ENCODE assay signal across 1 cellular context in the genomic region with DNA sequence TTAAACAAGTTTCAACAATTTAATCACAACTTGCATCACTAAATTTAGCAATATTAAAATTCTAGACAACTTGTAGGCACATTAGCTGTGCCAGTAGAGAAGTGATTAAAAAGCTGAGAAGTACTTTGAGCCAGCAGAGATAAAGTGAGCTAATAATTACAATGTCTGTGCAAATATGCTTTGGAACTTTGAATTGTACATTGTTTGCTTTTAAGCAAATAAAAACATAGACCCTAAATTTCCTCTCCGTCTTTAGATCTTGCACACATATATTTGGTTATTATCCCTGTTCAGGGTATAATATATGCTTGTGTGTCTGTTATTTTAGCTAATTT.
TF ChIP-seq lines count a peak whose summit lies in the region.

No MANE protein-coding gene starts in this region.

TF ChIP-seq in HepG2, 621 proteins besides CTCF, POLR2A, EP300 and RAD21 (continued from another document and continues in another):
- TF ChIP-seq, protein P1, sequence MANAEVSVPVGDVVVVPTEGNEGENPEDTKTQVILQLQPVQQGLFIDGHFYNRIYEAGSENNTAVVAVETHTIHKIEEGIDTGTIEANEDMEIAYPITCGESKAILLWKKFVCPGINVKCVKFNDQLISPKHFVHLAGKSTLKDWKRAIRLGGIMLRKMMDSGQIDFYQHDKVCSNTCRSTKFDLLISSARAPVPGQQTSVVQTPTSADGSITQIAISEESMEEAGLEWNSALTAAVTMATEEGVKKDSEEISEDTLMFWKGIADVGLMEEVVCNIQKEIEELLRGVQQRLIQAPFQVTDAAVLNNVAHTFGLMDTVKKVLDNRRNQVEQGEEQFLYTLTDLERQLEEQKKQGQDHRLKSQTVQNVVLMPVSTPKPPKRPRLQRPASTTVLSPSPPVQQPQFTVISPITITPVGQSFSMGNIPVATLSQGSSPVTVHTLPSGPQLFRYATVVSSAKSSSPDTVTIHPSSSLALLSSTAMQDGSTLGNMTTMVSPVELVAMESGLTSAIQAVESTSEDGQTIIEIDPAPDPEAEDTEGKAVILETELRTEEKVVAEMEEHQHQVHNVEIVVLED (CRISPR knock-in tag; IDR thresholded peaks at IDR 0.05; ENCODE audit: borderline replicate concordance) = no peak
- TF ChIP-seq FOXA1 (IDR thresholded peaks at IDR 0.05) = peak; percentile 81
- TF ChIP-seq FOXA1 (CRISPR knock-in tag; IDR thresholded peaks at IDR 0.05) = peak; percentile 87
- no peak for TF ChIP-seq ZNF383 (CRISPR knock-in tag; IDR thresholded peaks at IDR 0.05; ENCODE audit: borderline replicate concordance)
- TF ChIP-seq ZNF839 (CRISPR knock-in tag; IDR thresholded peaks at IDR 0.05; ENCODE audit: borderline replicate concordance) = no peak
- no peak for TF ChIP-seq ZNF235 (CRISPR knock-in tag; IDR thresholded peaks at IDR 0.05; ENCODE audit: borderline replicate concordance)
- no peak for TF ChIP-seq KDM5B (CRISPR knock-in tag; IDR thresholded peaks at IDR 0.05; ENCODE audit: borderline replicate concordance)
- no peak for TF ChIP-seq ZNF232 (CRISPR knock-in tag; IDR thresholded peaks at IDR 0.05; ENCODE audit: borderline replicate concordance)
- TF ChIP-seq ZNF12 (CRISPR knock-in tag; IDR thresholded peaks at IDR 0.05) = no peak
- no peak for TF ChIP-seq NR2C2 (CRISPR knock-in tag; IDR thresholded peaks at IDR 0.05; ENCODE audit: borderline replicate concordance)
- no peak for TF ChIP-seq ZNF382 (CRISPR knock-in tag; IDR thresholded peaks at IDR 0.05; ENCODE audit: borderline replicate concordance)
- no peak for TF ChIP-seq NR3C1 (CRISPR knock-in tag; IDR thresholded peaks at IDR 0.05)
- TF ChIP-seq, protein P2, sequence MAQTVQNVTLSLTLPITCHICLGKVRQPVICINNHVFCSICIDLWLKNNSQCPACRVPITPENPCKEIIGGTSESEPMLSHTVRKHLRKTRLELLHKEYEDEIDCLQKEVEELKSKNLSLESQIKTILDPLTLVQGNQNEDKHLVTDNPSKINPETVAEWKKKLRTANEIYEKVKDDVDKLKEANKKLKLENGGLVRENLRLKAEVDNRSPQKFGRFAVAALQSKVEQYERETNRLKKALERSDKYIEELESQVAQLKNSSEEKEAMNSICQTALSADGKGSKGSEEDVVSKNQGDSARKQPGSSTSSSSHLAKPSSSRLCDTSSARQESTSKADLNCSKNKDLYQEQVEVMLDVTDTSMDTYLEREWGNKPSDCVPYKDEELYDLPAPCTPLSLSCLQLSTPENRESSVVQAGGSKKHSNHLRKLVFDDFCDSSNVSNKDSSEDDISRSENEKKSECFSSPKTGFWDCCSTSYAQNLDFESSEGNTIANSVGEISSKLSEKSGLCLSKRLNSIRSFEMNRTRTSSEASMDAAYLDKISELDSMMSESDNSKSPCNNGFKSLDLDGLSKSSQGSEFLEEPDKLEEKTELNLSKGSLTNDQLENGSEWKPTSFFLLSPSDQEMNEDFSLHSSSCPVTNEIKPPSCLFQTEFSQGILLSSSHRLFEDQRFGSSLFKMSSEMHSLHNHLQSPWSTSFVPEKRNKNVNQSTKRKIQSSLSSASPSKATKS (CRISPR knock-in tag; IDR thresholded peaks at IDR 0.05) = no peak
- TF ChIP-seq, protein P3, sequence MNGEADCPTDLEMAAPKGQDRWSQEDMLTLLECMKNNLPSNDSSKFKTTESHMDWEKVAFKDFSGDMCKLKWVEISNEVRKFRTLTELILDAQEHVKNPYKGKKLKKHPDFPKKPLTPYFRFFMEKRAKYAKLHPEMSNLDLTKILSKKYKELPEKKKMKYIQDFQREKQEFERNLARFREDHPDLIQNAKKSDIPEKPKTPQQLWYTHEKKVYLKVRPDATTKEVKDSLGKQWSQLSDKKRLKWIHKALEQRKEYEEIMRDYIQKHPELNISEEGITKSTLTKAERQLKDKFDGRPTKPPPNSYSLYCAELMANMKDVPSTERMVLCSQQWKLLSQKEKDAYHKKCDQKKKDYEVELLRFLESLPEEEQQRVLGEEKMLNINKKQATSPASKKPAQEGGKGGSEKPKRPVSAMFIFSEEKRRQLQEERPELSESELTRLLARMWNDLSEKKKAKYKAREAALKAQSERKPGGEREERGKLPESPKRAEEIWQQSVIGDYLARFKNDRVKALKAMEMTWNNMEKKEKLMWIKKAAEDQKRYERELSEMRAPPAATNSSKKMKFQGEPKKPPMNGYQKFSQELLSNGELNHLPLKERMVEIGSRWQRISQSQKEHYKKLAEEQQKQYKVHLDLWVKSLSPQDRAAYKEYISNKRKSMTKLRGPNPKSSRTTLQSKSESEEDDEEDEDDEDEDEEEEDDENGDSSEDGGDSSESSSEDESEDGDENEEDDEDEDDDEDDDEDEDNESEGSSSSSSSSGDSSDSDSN (CRISPR knock-in tag; IDR thresholded peaks at IDR 0.05) = no peak
- no peak for TF ChIP-seq ZIK1 (CRISPR knock-in tag; IDR thresholded peaks at IDR 0.05; ENCODE audit: borderline replicate concordance, low read depth)
- TF ChIP-seq ZNF761 (CRISPR knock-in tag; conservative IDR thresholded peaks at IDR 0.05) = no peak
- no peak for TF ChIP-seq ARID2 (CRISPR knock-in tag; IDR thresholded peaks at IDR 0.05; ENCODE audit: borderline replicate concordance)
- no peak for TF ChIP-seq RBM39 (IDR thresholded peaks at IDR 0.05; ENCODE audit: low read depth, low read length, poor library complexity, severe bottlenecking)
- no peak for TF ChIP-seq CBX1 (IDR thresholded peaks at IDR 0.05; ENCODE audit: low read depth)
- no peak for TF ChIP-seq ZBED4 (CRISPR knock-in tag; IDR thresholded peaks at IDR 0.05; ENCODE audit: borderline replicate concordance)
- no peak for TF ChIP-seq ZKSCAN1 (IDR thresholded peaks at IDR 0.05; ENCODE audit: low read length)
- no peak for TF ChIP-seq ZNF343 (CRISPR knock-in tag; IDR thresholded peaks at IDR 0.05)
- peak; percentile 92 for TF ChIP-seq HHEX (CRISPR knock-in tag; IDR thresholded peaks at IDR 0.05)
- no peak for TF ChIP-seq ARNTL (CRISPR knock-in tag; IDR thresholded peaks at IDR 0.05)
- no peak for TF ChIP-seq ATF5 (CRISPR knock-in tag; IDR thresholded peaks at IDR 0.05; ENCODE audit: low read depth)
- TF ChIP-seq MXI1 (IDR thresholded peaks at IDR 0.05; ENCODE audit: borderline replicate concordance, low read depth, low read length) = no peak
- TF ChIP-seq ZNF556 (CRISPR knock-in tag; IDR thresholded peaks at IDR 0.05; ENCODE audit: borderline replicate concordance) = no peak
- TF ChIP-seq ZSCAN20 (CRISPR knock-in tag; IDR thresholded peaks at IDR 0.05; ENCODE audit: borderline replicate concordance) = no peak
- TF ChIP-seq GPN1 (CRISPR knock-in tag; IDR thresholded peaks at IDR 0.05; ENCODE audit: borderline replicate concordance) = no peak
- peak; percentile 85 for TF ChIP-seq BCL6 (CRISPR knock-in tag; IDR thresholded peaks at IDR 0.05)
- TF ChIP-seq KLF9 (CRISPR knock-in tag; IDR thresholded peaks at IDR 0.05; ENCODE audit: low read depth) = no peak
- TF ChIP-seq ZMYM2 (CRISPR knock-in tag; IDR thresholded peaks at IDR 0.05) = no peak
- peak; percentile 89 for TF ChIP-seq KDM6A (CRISPR knock-in tag; IDR thresholded peaks at IDR 0.05; ENCODE audit: low read depth)
- no peak for TF ChIP-seq ZNF10 (CRISPR knock-in tag; IDR thresholded peaks at IDR 0.05; ENCODE audit: borderline replicate concordance, low read depth)
- TF ChIP-seq BRF2 (CRISPR knock-in tag; IDR thresholded peaks at IDR 0.05) = no peak
- peak; percentile 65; the same call in 1 of the 2 replicates for TF ChIP-seq SOX13 (IDR thresholded peaks at IDR 0.05)
- TF ChIP-seq SOX13 (CRISPR knock-in tag; conservative IDR thresholded peaks at IDR 0.05 in 1 of 2, IDR thresholded peaks at IDR 0.05 in 1 of 2) = peak in 1 of 2 experiments; percentile 92; a peak in 2 of 4 replicates
- TF ChIP-seq THYN1 (CRISPR knock-in tag; IDR thresholded peaks at IDR 0.05; ENCODE audit: borderline replicate concordance, low read depth) = 0 out of 2 replicates have a peak, but pooled peaks have one; percentile 30
- TF ChIP-seq, protein P4, sequence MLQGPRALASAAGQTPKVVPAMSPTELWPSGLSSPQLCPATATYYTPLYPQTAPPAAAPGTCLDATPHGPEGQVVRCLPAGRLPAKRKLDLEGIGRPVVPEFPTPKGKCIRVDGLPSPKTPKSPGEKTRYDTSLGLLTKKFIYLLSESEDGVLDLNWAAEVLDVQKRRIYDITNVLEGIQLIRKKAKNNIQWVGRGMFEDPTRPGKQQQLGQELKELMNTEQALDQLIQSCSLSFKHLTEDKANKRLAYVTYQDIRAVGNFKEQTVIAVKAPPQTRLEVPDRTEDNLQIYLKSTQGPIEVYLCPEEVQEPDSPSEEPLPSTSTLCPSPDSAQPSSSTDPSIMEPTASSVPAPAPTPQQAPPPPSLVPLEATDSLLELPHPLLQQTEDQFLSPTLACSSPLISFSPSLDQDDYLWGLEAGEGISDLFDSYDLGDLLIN (CRISPR knock-in tag; IDR thresholded peaks at IDR 0.05; ENCODE audit: borderline replicate concordance) = no peak
- TF ChIP-seq SMARCC2 (IDR thresholded peaks at IDR 0.05) = no peak
- no peak for TF ChIP-seq MTF1 (CRISPR knock-in tag; IDR thresholded peaks at IDR 0.05)
- no peak for TF ChIP-seq ZSCAN22 (CRISPR knock-in tag; IDR thresholded peaks at IDR 0.05)
- TF ChIP-seq ZFP90 (CRISPR knock-in tag; IDR thresholded peaks at IDR 0.05; ENCODE audit: borderline replicate concordance) = no peak
- TF ChIP-seq JUN (CRISPR knock-in tag; IDR thresholded peaks at IDR 0.05) = no peak
- no peak for TF ChIP-seq ZNF557 (CRISPR knock-in tag; IDR thresholded peaks at IDR 0.05)
- peak; percentile 66; the same call in 1 of the 2 replicates for TF ChIP-seq KLF6 (CRISPR knock-in tag; IDR thresholded peaks at IDR 0.05)
- no peak for TF ChIP-seq DNMT3B (CRISPR knock-in tag; conservative IDR thresholded peaks at IDR 0.05)
- TF ChIP-seq TRIM24 (CRISPR knock-in tag; IDR thresholded peaks at IDR 0.05) = no peak
- no peak for TF ChIP-seq KLF12 (CRISPR knock-in tag; IDR thresholded peaks at IDR 0.05; ENCODE audit: borderline replicate concordance)
- no peak for TF ChIP-seq TBL1XR1 (IDR thresholded peaks at IDR 0.05; ENCODE audit: borderline replicate concordance, low read length, partially characterized antibody)
- no peak for TF ChIP-seq CAMTA2 (CRISPR knock-in tag; IDR thresholded peaks at IDR 0.05; ENCODE audit: borderline replicate concordance)
- TF ChIP-seq ZSCAN31 (CRISPR knock-in tag; IDR thresholded peaks at IDR 0.05; ENCODE audit: low read depth) = no peak
- no peak for TF ChIP-seq CREBL2 (CRISPR knock-in tag; IDR thresholded peaks at IDR 0.05; ENCODE audit: borderline replicate concordance)
- TF ChIP-seq KLF13 (CRISPR knock-in tag; IDR thresholded peaks at IDR 0.05) = no peak
- TF ChIP-seq RAD51 (IDR thresholded peaks at IDR 0.05; ENCODE audit: borderline replicate concordance) = no peak
- TF ChIP-seq HMGA1 (CRISPR knock-in tag; conservative IDR thresholded peaks at IDR 0.05) = no peak
- no peak for TF ChIP-seq ZFP91 (CRISPR knock-in tag; IDR thresholded peaks at IDR 0.05; ENCODE audit: borderline replicate concordance)
- TF ChIP-seq TBX2 (CRISPR knock-in tag; IDR thresholded peaks at IDR 0.05; ENCODE audit: borderline replicate concordance) = no peak
- TF ChIP-seq ZNF207 (IDR thresholded peaks at IDR 0.05; ENCODE audit: borderline replicate concordance) = no peak
- TF ChIP-seq ZNF282 (IDR thresholded peaks at IDR 0.05; ENCODE audit: partially characterized antibody) = no peak
